14 cellular contexts compared by ENCODE assay signal in genomic region chr17:7211512-7212277, GRCh38. TPM values are rescaled to one million over a fixed set of nuclear protein-coding genes. Genes with fewer than 3 reads are reported as not detected.
DNase-seq lines count a peak whose midpoint lies in the region; ATAC-seq and TF ChIP-seq lines count a peak whose summit lies in the region.
"Had no signal": no experiment of that assay in that cellular context is flagged by ENCODE, and none has a peak within 500 bp of the region (broad histone marks: within the 10 kb centered on the region; RNA-seq: fewer than 3 reads in every experiment).

No MANE protein-coding gene starts in this region.

- peaks cover 11 to 36% of the 10 kb centered on the region in 2 experiments; a peak in 3 of 4 replicates for H3K4me1 ChIP-seq in SK-N-SH (ENCODE audit: control insufficient read depth in 1 of 2, insufficient read depth in 2 of 2, low read depth in 1 of 2, low read length in 1 of 2)
- H3K4me1 ChIP-seq in hepatocyte (ENCODE audit: insufficient read depth), result peaks cover 14% of the 10 kb centered on the region
- H3K4me1 ChIP-seq in psoas muscle, result peaks cover 4% of the 10 kb centered on the region

- H4K20me1 ChIP-seq in SK-N-SH (ENCODE audit: insufficient read depth), result peaks cover 48% of the 10 kb centered on the region
- H4K20me1 ChIP-seq in hepatocyte (ENCODE audit: insufficient read depth, poor library complexity, severe bottlenecking), result peaks cover 18% of the 10 kb centered on the region

- TF ChIP-seq EP300 in SK-N-SH (IDR thresholded peaks at IDR 0.05; ENCODE audit: borderline replicate concordance in 1 of 2, low read depth in 1 of 2, low read length in 1 of 2), result no peak

- 46% methylated on average over 28 of the region's 36 CpGs for WGBS in SK-N-SH (ENCODE audit: low lambda C conversion rate)
- WGBS in hepatocyte (ENCODE audit: low lambda C conversion rate, missing lambda C conversion rate), result 35% methylated on average over 17 of the region's 36 CpGs
- WGBS in psoas muscle, 3 donors, result 31 to 41% (median 32%) methylated on average over 14 to 36 of the region's 36 CpGs

- TF ChIP-seq CTCF in SK-N-SH (IDR thresholded peaks at IDR 0.05) (no peak), hepatocyte (IDR thresholded peaks at IDR 0.05; ENCODE audit: poor library complexity) (no peak), psoas muscle (IDR thresholded peaks at IDR 0.05) (no peak)

- H3K9me3 ChIP-seq in SK-N-SH (no peaks in the 10 kb centered on the region), hepatocyte (ENCODE audit: low read depth) (no peaks in the 10 kb centered on the region), psoas muscle (no peaks in the 10 kb centered on the region)
- H3K9me3 ChIP-seq: gastrocnemius medialis, lower lobe of right lung, tibial nerve had no signal

- H2AFZ ChIP-seq in SK-N-SH (ENCODE audit: low read depth) (no peak overlapping the region), hepatocyte (no peak overlapping the region)

- intact Hi-C loops in psoas muscle (cut with DNase I), result no loop called here

- H3K36me3 ChIP-seq in SK-N-SH (replicated peaks in 1 of 2; ENCODE audit: control insufficient read depth in 1 of 2, insufficient read depth in 2 of 2, low read length in 1 of 2) (no peaks in the 10 kb centered on the region), hepatocyte (replicated peaks; ENCODE audit: insufficient read depth, low read depth) (no peaks in the 10 kb centered on the region), psoas muscle (ENCODE audit: insufficient read depth in 1 of 2, low read depth in 1 of 2) (no peaks in the 10 kb centered on the region)
- H3K36me3 ChIP-seq: gastrocnemius medialis, lower lobe of right lung, tibial nerve had no signal

- peak; percentile 82 for DNase-seq in SK-N-SH
- no peak for DNase-seq in hepatocyte (ENCODE audit: low spot score)
- DNase-seq in psoas muscle, result peak; percentile 10 to 27
- DNase-seq in activated naive CD4-positive, alpha-beta T cell treated with Interleukin-2 at 50 U/mL for 16 hours, result no peak
- DNase-seq in NCI-H1048 (lab: John Stamatoyannopoulos, UW), result no peak
- no peak for DNase-seq in Kasumi-1 (lab: John Stamatoyannopoulos, UW)
- DNase-seq: activated CD8-positive, alpha-beta memory T cell treated with anti-CD3 and anti-CD28 coated beads, Interleukin-2, amount 10 ng/mL, durations not matched to agents 7 days and 5 days; activated naive CD4-positive, alpha-beta T cell treated with anti-CD3 and anti-CD28 coated beads, Interleukin-2, amount 50 U/mL, for 16 hours; gastrocnemius medialis; lower lobe of right lung; NCI-H2029 had no signal

- CTCF ChIA-PET in SK-N-SH (lab: Yijun Ruan, JAX), result no interaction called here

- no peak overlapping the region for H3K9ac ChIP-seq in SK-N-SH

- H3K4me3 ChIP-seq in SK-N-SH (ENCODE audit: low read depth in 2 of 2, low read length in 1 of 2), result peak overlapping the region in 1 of 2 experiments; percentile 40; a peak in 2 of 4 replicates
- H3K4me3 ChIP-seq in hepatocyte, result no peak overlapping the region
- H3K4me3 ChIP-seq in psoas muscle, result no peak overlapping the region
- H3K4me3 ChIP-seq: gastrocnemius medialis, lower lobe of right lung, tibial nerve had no signal

- H3K79me2 ChIP-seq in SK-N-SH (ENCODE audit: insufficient read depth) (peaks cover 63% of the 10 kb centered on the region), hepatocyte (peaks cover 40% of the 10 kb centered on the region)

- H3K9me2 ChIP-seq in SK-N-SH, result no peaks in the 10 kb centered on the region
- H3K9me2 ChIP-seq in hepatocyte (replicated peaks; ENCODE audit: insufficient read depth), result no peaks in the 10 kb centered on the region

- H3K27me3 ChIP-seq in SK-N-SH (ENCODE audit: insufficient read depth), result no peaks in the 10 kb centered on the region
- no peaks in the 10 kb centered on the region for H3K27me3 ChIP-seq in hepatocyte
- H3K27me3 ChIP-seq in psoas muscle (ENCODE audit: insufficient read depth in 3 of 3, low read length in 2 of 3), result peaks cover 0 to 22% (median 3%) of the 10 kb centered on the region in 3 donors

- TF ChIP-seq RAD21 in SK-N-SH (IDR thresholded peaks at IDR 0.05; ENCODE audit: low read length), result no peak

- peak overlapping the region; percentile 10; the same call in 1 of the 2 replicates for H3K4me2 ChIP-seq in SK-N-SH
- peak overlapping the region; percentile 67 for H3K4me2 ChIP-seq in hepatocyte

- H3K27ac ChIP-seq in SK-N-SH (ENCODE audit: low read depth in 2 of 2, low read length in 1 of 2), result peak overlapping the region in 1 of 2 experiments; percentile 39; a peak in 1 of 4 replicates
- H3K27ac ChIP-seq in angular gyrus (ENCODE audit: low read depth, low read length), result peak overlapping the region; percentile 74
- no peak overlapping the region for H3K27ac ChIP-seq in hepatocyte
- no peak overlapping the region for H3K27ac ChIP-seq in psoas muscle
- H3K27ac ChIP-seq: gastrocnemius medialis, lower lobe of right lung, tibial nerve had no signal

- ATAC-seq in SK-N-SH treated with all-trans-retinoic acid at 6 μM for 48 hours (no peak), psoas muscle (no peak)
- ATAC-seq: activated CD8-positive, alpha-beta memory T cell treated with anti-CD3 and anti-CD28 coated beads, Interleukin-2, amount 10 ng/mL, durations not matched to agents 7 days and 5 days; gastrocnemius medialis; lower lobe of right lung had no signal

- peaks cover 31% of the 10 kb centered on the region for H3F3A ChIP-seq in SK-N-SH (replicated peaks; ENCODE audit: insufficient read depth)

- POLR2A ChIA-PET in SK-N-SH (lab: Yijun Ruan, JAX), result no interaction called here

TF ChIP-seq in SK-N-SH, 30 proteins besides CTCF, POLR2A, EP300 and RAD21:
- TF ChIP-seq MEF2A (IDR thresholded peaks at IDR 0.05; ENCODE audit: borderline replicate concordance, low read depth) (no peak), CHD2 (IDR thresholded peaks at IDR 0.05; ENCODE audit: low read length, partially characterized antibody) (peak; percentile 79)

TF ChIP-seq in SK-N-SH treated with all-trans-retinoic acid at 6 μM for 48 hours, 23 proteins besides CTCF, POLR2A, EP300 and RAD21 (continues in another document):
- TF ChIP-seq ESRRG (CRISPR knock-in tag; IDR thresholded peaks at IDR 0.05), result no peak
- TF ChIP-seq PPARA (CRISPR knock-in tag; IDR thresholded peaks at IDR 0.05; ENCODE audit: borderline replicate concordance), result no peak
- no peak for TF ChIP-seq ZFP30 (CRISPR knock-in tag; IDR thresholded peaks at IDR 0.05)
- no peak for TF ChIP-seq ZC3H10 (CRISPR knock-in tag; IDR thresholded peaks at IDR 0.05)
- no peak for TF ChIP-seq ARNTL (CRISPR knock-in tag; IDR thresholded peaks at IDR 0.05; ENCODE audit: borderline replicate concordance, low read depth)
- TF ChIP-seq RARB (CRISPR knock-in tag; IDR thresholded peaks at IDR 0.05), result no peak
- TF ChIP-seq TOX (CRISPR knock-in tag; IDR thresholded peaks at IDR 0.05; ENCODE audit: borderline replicate concordance), result no peak

RNA-seq across cellular contexts. Expression of gene DLG4, which starts 7.9 kb away (rescaled TPM):
- 22.1 and 30.5 TPM in 2 replicates for polyA plus RNA-seq in SK-N-SH (2012; rRNA removed)
- polyA plus RNA-seq in SK-N-SH (2012; cell fraction: cytosol; rRNA removed), result 14.0 and 19.9 TPM in 2 replicates
- 74.2 and 83.3 TPM in 2 replicates for polyA plus RNA-seq in SK-N-SH (2012; cell fraction: nucleus; rRNA removed)
- total RNA-seq in hepatocyte, result 8.4 and 10.7 TPM in 2 replicates
- polyA plus RNA-seq in hepatocyte, result 2.9 and 7.6 TPM in 2 replicates
- 1 to 10 TPM; 3.2 to 8.9 (median 5.8) TPM for total RNA-seq in psoas muscle
- 1 to 10 TPM; 1.5 to 5.8 (median 1.8) TPM for polyA plus RNA-seq in psoas muscle

RNA-seq across cellular contexts. Expression of gene ACADVL, which starts 8.0 kb away (rescaled TPM):
- 635 and 796 TPM in 2 replicates for polyA plus RNA-seq in SK-N-SH (2012; rRNA removed)
- 137 and 176 TPM in 2 replicates for polyA plus RNA-seq in SK-N-SH (2012; cell fraction: cytosol; rRNA removed)
- 6,138 and 6,607 TPM in 2 replicates for polyA plus RNA-seq in SK-N-SH (2012; cell fraction: nucleus; rRNA removed)
- total RNA-seq in hepatocyte, result 298 and 469 TPM in 2 replicates
- polyA plus RNA-seq in hepatocyte, result 1,250 and 1,676 TPM in 2 replicates
- total RNA-seq in psoas muscle, result 1,000 to 10,000 TPM in 3 of 4 donors, 100 to 1,000 TPM in 1; 987 to 1,310 (median 1,099) TPM
- polyA plus RNA-seq in psoas muscle, result 1,000 to 10,000 TPM in 1 of 3 donors, 100 to 1,000 TPM in 2; 538 to 1,030 (median 946) TPM

RNA-seq across cellular contexts. Expression of gene DVL2, which starts 22.6 kb away (rescaled TPM):
- 6.9 and 8.3 TPM in 2 replicates for polyA plus RNA-seq in SK-N-SH (2012; rRNA removed)
- polyA plus RNA-seq in SK-N-SH (2012; cell fraction: cytosol; rRNA removed), result 4.9 and 7.1 TPM in 2 replicates
- 17.8 and 26.4 TPM in 2 replicates for polyA plus RNA-seq in SK-N-SH (2012; cell fraction: nucleus; rRNA removed)
- total RNA-seq in hepatocyte, result 56.1 and 62.1 TPM in 2 replicates
- 74.6 and 74.7 TPM in 2 replicates for polyA plus RNA-seq in hepatocyte
- 10 to 100 TPM; 11.4 to 19.6 (median 13.8) TPM for total RNA-seq in psoas muscle
- polyA plus RNA-seq in psoas muscle, result 10 to 100 TPM; 10.0 to 22.1 (median 10.0) TPM

RNA-seq across cellular contexts. Expression of gene PHF23, which starts 27.6 kb away (rescaled TPM):
- 53.3 and 58.5 TPM in 2 replicates for polyA plus RNA-seq in SK-N-SH (2012; rRNA removed)
- polyA plus RNA-seq in SK-N-SH (2012; cell fraction: cytosol; rRNA removed), result 47.9 and 57.2 TPM in 2 replicates
- polyA plus RNA-seq in SK-N-SH (2012; cell fraction: nucleus; rRNA removed), result 45.2 and 50.5 TPM in 2 replicates
- total RNA-seq in hepatocyte, result 53.9 and 57.9 TPM in 2 replicates
- 77.7 and 78.6 TPM in 2 replicates for polyA plus RNA-seq in hepatocyte
- 10 to 100 TPM; 20.9 to 28.8 (median 27.7) TPM for total RNA-seq in psoas muscle
- polyA plus RNA-seq in psoas muscle, result 10 to 100 TPM; 24.0 to 43.3 (median 29.4) TPM

RNA-seq across cellular contexts. Expression of gene GABARAP, which starts 30.6 kb away (rescaled TPM):
- polyA plus RNA-seq in SK-N-SH (2012; rRNA removed) (585 and 637 TPM in 2 replicates), hepatocyte (992 and 1,031 TPM in 2 replicates), psoas muscle (100 to 1,000 TPM; 344 to 569 (median 510) TPM)
- polyA plus RNA-seq in SK-N-SH (2012; cell fraction: cytosol; rRNA removed), result 741 and 785 TPM in 2 replicates
- polyA plus RNA-seq in SK-N-SH (2012; cell fraction: nucleus; rRNA removed), result 215 and 225 TPM in 2 replicates
- total RNA-seq in hepatocyte (309 and 327 TPM in 2 replicates), psoas muscle (100 to 1,000 TPM; 447 to 492 (median 481) TPM)

Comparison
In these comparisons a context has a peak if more than half of its experiments do, and no peak if none do; other contexts are left out.
1. DNase-seq: peak in SK-N-SH (single experiment) and psoas muscle (2 of 2); none in hepatocyte (single experiment), activated naive CD4-positive, alpha-beta T cell treated with Interleukin-2 at 50 U/mL for 16 hours (single experiment), NCI-H1048 (single experiment) and Kasumi-1 (0 of 2).